ENCODE assay signal across 30 cellular contexts in the genomic region with DNA sequence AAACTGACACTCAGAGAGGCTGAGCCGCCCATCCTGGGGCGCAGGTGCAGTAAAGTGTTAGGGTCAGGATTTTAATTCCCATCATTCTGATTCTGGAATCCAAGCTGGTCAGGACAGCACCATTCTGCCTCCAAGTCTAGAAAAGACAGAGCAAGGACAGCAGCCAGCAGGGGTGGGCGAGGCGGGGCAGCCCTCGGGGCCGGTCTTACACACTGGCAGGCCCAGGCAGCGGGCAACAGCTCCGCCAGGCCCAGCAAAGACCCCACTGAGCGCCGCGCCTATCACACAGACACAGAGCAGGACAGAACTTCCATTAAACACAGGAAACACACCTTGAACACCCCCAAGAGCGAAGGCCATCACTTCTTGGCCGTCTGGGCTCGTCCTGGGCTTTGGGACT.
"Had no signal": no experiment of that assay in that cellular context is flagged by ENCODE, and none has a peak within 500 bp of the region (broad histone marks: within the 10 kb centered on the region; RNA-seq: fewer than 3 reads in every experiment).

No MANE protein-coding gene starts in this region.

- H3K9me3 ChIP-seq: adrenal gland, body of pancreas had no signal

- FAIRE-seq: colon, frontal cortex had no signal

- H3K27ac ChIP-seq: adrenal gland, body of pancreas, dorsolateral prefrontal cortex had no signal

- H3K4me1 Mint-ChIP-seq: activated CD4-positive, alpha-beta T cell treated with anti-CD3 and anti-CD28 coated beads for 36 hours; activated CD4-positive, alpha-beta T cell treated with anti-CD3 and anti-CD28 coated beads, Interleukin-2, amount 10 ng/mL, durations not matched to agents 24 days and 14 days; activated CD8-positive, alpha-beta memory T cell treated with anti-CD3 and anti-CD28 coated beads, Interleukin-2, amount 10 ng/mL, durations not matched to agents 7 days and 5 days; activated naive CD4-positive, alpha-beta T cell treated with anti-CD3 and anti-CD28 coated beads, Interleukin-2, amount 50 U/mL, for 24 hours; activated naive CD8-positive, alpha-beta T cell treated with anti-CD3 and anti-CD28 coated beads for 36 hours; activated naive CD8-positive, alpha-beta T cell treated with anti-CD3 and anti-CD28 coated beads, Interleukin-2, amount 50 U/mL, for 24 hours had no signal

- H3K36me3 ChIP-seq: adrenal gland had no signal

- H3K36me3 Mint-ChIP-seq: activated CD4-positive, alpha-beta memory T cell treated with anti-CD3 and anti-CD28 coated beads for 36 hours; activated CD8-positive, alpha-beta memory T cell treated with anti-CD3 and anti-CD28 coated beads, Interleukin-2, amount 10 ng/mL, durations not matched to agents 7 days and 5 days; activated naive CD4-positive, alpha-beta T cell treated with anti-CD3 and anti-CD28 coated beads, Interleukin-2, amount 50 U/mL, for 24 hours; activated naive CD8-positive, alpha-beta T cell treated with anti-CD3 and anti-CD28 coated beads for 36 hours had no signal

- H3K4me3 ChIP-seq: adrenal gland, body of pancreas, dorsolateral prefrontal cortex had no signal

- H3K27ac Mint-ChIP-seq: activated CD4-positive, alpha-beta memory T cell treated with anti-CD3 and anti-CD28 coated beads for 36 hours; activated CD4-positive, alpha-beta T cell treated with anti-CD3 and anti-CD28 coated beads for 36 hours; activated CD4-positive, alpha-beta T cell treated with anti-CD3 and anti-CD28 coated beads, Interleukin-2, amount 10 ng/mL, durations not matched to agents 24 days and 14 days; activated CD8-positive, alpha-beta memory T cell treated with anti-CD3 and anti-CD28 coated beads, Interleukin-2, amount 10 ng/mL, durations not matched to agents 7 days and 5 days; activated CD8-positive, alpha-beta T cell treated with anti-CD3 and anti-CD28 coated beads, Interleukin-2, amount 10 ng/mL, durations not matched to agents 7 days and 5 days; activated naive CD4-positive, alpha-beta T cell treated with anti-CD3 and anti-CD28 coated beads for 36 hours; activated naive CD4-positive, alpha-beta T cell treated with anti-CD3 and anti-CD28 coated beads, Interleukin-2, amount 50 U/mL, for 24 hours; activated naive CD8-positive, alpha-beta T cell treated with anti-CD3 and anti-CD28 coated beads for 36 hours; activated naive CD8-positive, alpha-beta T cell treated with anti-CD3 and anti-CD28 coated beads, Interleukin-2, amount 50 U/mL, for 24 hours; activated T-helper 1 cell treated with anti-CD3 and anti-CD28 coated beads, Interleukin-12 subunit alpha, Interleukin-12 subunit beta, Interleukin-2, Interleukin-4 antibody, amounts not matched to agents 30 ng/mL and 10 ng/mL and 1 ng/mL, durations not matched to agents 14 hours and 24 hours and 36 hours; activated T-helper 2 cell treated with anti-CD3 and anti-CD28 coated beads, Interferon-gamma antibody, Interleukin-2, Interleukin-4, amounts not matched to agents 10 μg/mL and 5 μg/mL and 100 μg/mL, durations not matched to agents 14 hours and 24 hours and 36 hours; endodermal cell had no signal

- H3K27me3 Mint-ChIP-seq: activated naive CD4-positive, alpha-beta T cell treated with anti-CD3 and anti-CD28 coated beads, Interleukin-2, amount 50 U/mL, for 24 hours had no signal

- H3K9me3 Mint-ChIP-seq: activated CD4-positive, alpha-beta memory T cell treated with anti-CD3 and anti-CD28 coated beads for 36 hours; activated CD4-positive, alpha-beta T cell treated with anti-CD3 and anti-CD28 coated beads, Interleukin-2, amount 10 ng/mL, durations not matched to agents 24 days and 14 days; activated naive CD4-positive, alpha-beta T cell treated with anti-CD3 and anti-CD28 coated beads for 36 hours; activated naive CD4-positive, alpha-beta T cell treated with anti-CD3 and anti-CD28 coated beads, Interleukin-2, amount 50 U/mL, for 24 hours; activated naive CD8-positive, alpha-beta T cell treated with anti-CD3 and anti-CD28 coated beads for 36 hours; activated naive CD8-positive, alpha-beta T cell treated with anti-CD3 and anti-CD28 coated beads, Interleukin-2, amount 50 U/mL, for 24 hours; activated T-helper 1 cell treated with anti-CD3 and anti-CD28 coated beads, Interleukin-12 subunit alpha, Interleukin-12 subunit beta, Interleukin-2, Interleukin-4 antibody, amounts not matched to agents 30 ng/mL and 10 ng/mL and 1 ng/mL, durations not matched to agents 14 hours and 24 hours and 36 hours; activated T-helper 2 cell treated with anti-CD3 and anti-CD28 coated beads, Interferon-gamma antibody, Interleukin-2, Interleukin-4, amounts not matched to agents 10 μg/mL and 5 μg/mL and 100 μg/mL, durations not matched to agents 14 hours and 24 hours and 36 hours; endodermal cell had no signal

- ATAC-seq: activated CD4-positive, alpha-beta T cell treated with anti-CD3 and anti-CD28 coated beads for 36 hours; activated CD8-positive, alpha-beta memory T cell treated with anti-CD3 and anti-CD28 coated beads, Interleukin-2, amount 10 ng/mL, durations not matched to agents 7 days and 5 days; activated CD8-positive, alpha-beta T cell treated with anti-CD3 and anti-CD28 coated beads, Interleukin-2, amount 10 ng/mL, durations not matched to agents 7 days and 5 days; activated naive CD8-positive, alpha-beta T cell treated with anti-CD3 and anti-CD28 coated beads, Interleukin-2, amount 50 U/mL, for 24 hours; esophagus mucosa had no signal

- H3K4me3 Mint-ChIP-seq: activated CD4-positive, alpha-beta memory T cell treated with anti-CD3 and anti-CD28 coated beads for 36 hours; activated CD4-positive, alpha-beta T cell treated with anti-CD3 and anti-CD28 coated beads for 36 hours; activated CD4-positive, alpha-beta T cell treated with anti-CD3 and anti-CD28 coated beads, Interleukin-2, amount 10 ng/mL, durations not matched to agents 24 days and 14 days; activated CD8-positive, alpha-beta memory T cell treated with anti-CD3 and anti-CD28 coated beads, Interleukin-2, amount 10 ng/mL, durations not matched to agents 7 days and 5 days; activated CD8-positive, alpha-beta T cell treated with anti-CD3 and anti-CD28 coated beads, Interleukin-2, amount 10 ng/mL, durations not matched to agents 7 days and 5 days; activated naive CD4-positive, alpha-beta T cell treated with anti-CD3 and anti-CD28 coated beads for 36 hours; activated naive CD4-positive, alpha-beta T cell treated with anti-CD3 and anti-CD28 coated beads, Interleukin-2, amount 50 U/mL, for 24 hours; activated naive CD8-positive, alpha-beta T cell treated with anti-CD3 and anti-CD28 coated beads for 36 hours; activated naive CD8-positive, alpha-beta T cell treated with anti-CD3 and anti-CD28 coated beads, Interleukin-2, amount 50 U/mL, for 24 hours; activated T-helper 1 cell treated with anti-CD3 and anti-CD28 coated beads, Interleukin-12 subunit alpha, Interleukin-12 subunit beta, Interleukin-2, Interleukin-4 antibody, amounts not matched to agents 30 ng/mL and 10 ng/mL and 1 ng/mL, durations not matched to agents 14 hours and 24 hours and 36 hours; endodermal cell had no signal

- DNase-seq: activated CD4-positive, alpha-beta memory T cell treated with anti-CD3 and anti-CD28 coated beads for 36 hours; activated CD4-positive, alpha-beta T cell treated with anti-CD3 and anti-CD28 coated beads for 36 hours; activated CD4-positive, alpha-beta T cell treated with anti-CD3 and anti-CD28 coated beads, Interleukin-2, amount 10 ng/mL, durations not matched to agents 24 days and 14 days; activated CD4-positive, CD25-positive, alpha-beta regulatory T cell; activated CD4-positive, CD25-positive, alpha-beta regulatory T cell treated with anti-CD3 and anti-CD28 coated beads, Interleukin-2, amount 50 U/mL, for 72 hours; activated CD8-positive, alpha-beta memory T cell treated with anti-CD3 and anti-CD28 coated beads, Interleukin-2, amount 10 ng/mL, durations not matched to agents 7 days and 5 days; activated CD8-positive, alpha-beta memory T cell treated with anti-CD3 and anti-CD28 coated beads, Interleukin-2, amount 50 U/mL, for 4 hours; activated CD8-positive, alpha-beta T cell treated with anti-CD3 and anti-CD28 coated beads, Interleukin-2, amount 10 ng/mL, durations not matched to agents 7 days and 5 days; activated effector memory CD4-positive, alpha-beta T cell treated with anti-CD3 and anti-CD28 coated beads, Interleukin-2, amount 50 U/mL, for 16 hours; activated naive CD4-positive, alpha-beta T cell treated with anti-CD3 and anti-CD28 coated beads for 36 hours; activated naive CD8-positive, alpha-beta T cell treated with anti-CD3 and anti-CD28 coated beads for 36 hours; activated naive CD8-positive, alpha-beta T cell treated with anti-CD3 and anti-CD28 coated beads, Interleukin-2, amount 50 U/mL, for 24 hours; activated T-cell treated with anti-CD3 and anti-CD28 coated beads, Interleukin-2, amount 50 U/mL, for 1 hour; activated T-cell treated with anti-CD3 and anti-CD28 coated beads, Interleukin-2, amount 50 U/mL, for 48 hours; adrenal gland; aorta; body of pancreas; caudate nucleus; dorsolateral prefrontal cortex; effector memory CD4-positive, alpha-beta T cell; endodermal cell; foreskin fibroblast; head of caudate nucleus; T-helper 2 cell had no signal

- H3K27me3 ChIP-seq: body of pancreas, dorsolateral prefrontal cortex had no signal

- H3K4me1 ChIP-seq: adrenal gland had no signal
